21 cellular contexts compared by ENCODE assay signal in genomic region chr1:116741781-116742565, GRCh38. TPM values are rescaled to one million over a fixed set of nuclear protein-coding genes. Genes with fewer than 3 reads are reported as not detected.
"Had no signal": no experiment of that assay in that cellular context is flagged by ENCODE, and none has a peak within 500 bp of the region (broad histone marks: within the 10 kb centered on the region; RNA-seq: fewer than 3 reads in every experiment).

No MANE protein-coding gene starts in this region.

- H3K27me3 Mint-ChIP-seq: activated B cell treated with CpG ODN at 0.5 μM for 24 hours; activated naive CD8-positive, alpha-beta T cell treated with anti-CD3 and anti-CD28 coated beads, Interleukin-2, amount 50 U/mL, for 24 hours; central memory CD8-positive, alpha-beta T cell had no signal

- DNase-seq: activated B cell treated with CpG ODN at 0.5 μM for 24 hours; activated naive CD8-positive, alpha-beta T cell treated with anti-CD3 and anti-CD28 coated beads, Interleukin-2, amount 50 U/mL, for 24 hours; activated T-cell treated with anti-CD3 and anti-CD28 coated beads for 4 hours; amygdala; dermis blood vessel endothelial cell; effector CD4-positive, alpha-beta T cell; foreskin keratinocyte; kidney glomerular epithelial cell; left lung; lower lobe of right lung; mesenchymal stem cell; natural killer cell; posterior cingulate gyrus; SK-N-SH; stimulated activated naive CD4-positive, alpha-beta T cell treated with Interleukin-2 at 50 U/mL for 16 hours; SW 1271 had no signal

- H3K27ac Mint-ChIP-seq: activated B cell treated with CpG ODN at 0.5 μM for 24 hours, neural progenitor cell had no signal

- H3K4me1 Mint-ChIP-seq: neural progenitor cell had no signal

- H3K4me3 Mint-ChIP-seq: activated B cell treated with CpG ODN at 0.5 μM for 24 hours; activated naive CD8-positive, alpha-beta T cell treated with anti-CD3 and anti-CD28 coated beads, Interleukin-2, amount 50 U/mL, for 24 hours; central memory CD8-positive, alpha-beta T cell; natural killer cell; neural progenitor cell had no signal

- ATAC-seq: activated naive CD8-positive, alpha-beta T cell treated with anti-CD3 and anti-CD28 coated beads, Interleukin-2, amount 50 U/mL, for 24 hours; foreskin keratinocyte; left lung; lower lobe of right lung; natural killer cell; right cardiac atrium had no signal

RNA-seq across cellular contexts. Expression of gene CD2, which starts 12.3 kb away (rescaled TPM):
- total RNA-seq: dermis blood vessel endothelial cell, foreskin keratinocyte, glomerular endothelial cell, temporal lobe had no signal
